16 cellular contexts compared by ENCODE assay signal in genomic region chr2:205372141-205372540, GRCh38.
DNase-seq lines count a peak whose midpoint lies in the region; ATAC-seq, FAIRE-seq and TF ChIP-seq lines count a peak whose summit lies in the region.
"Had no signal": no experiment of that assay in that cellular context is flagged by ENCODE, and none has a peak within 500 bp of the region (broad histone marks: within the 10 kb centered on the region; RNA-seq: fewer than 3 reads in every experiment).

No MANE protein-coding gene starts in this region.

- no peak overlapping the region for H3K4me3 ChIP-seq in cardiac fibroblast (replicated peaks in 1 of 2; ENCODE audit: low read depth in 2 of 2, low read length in 2 of 2)
- H3K4me3 ChIP-seq in smooth muscle cell: no peak overlapping the region
- no peak overlapping the region for H3K4me3 ChIP-seq in small intestine (ENCODE audit: low read depth in 1 of 2, low read length in 2 of 2)
- H3K4me3 ChIP-seq: SJCRH30, tibial nerve had no signal

- no peak for TF ChIP-seq CTCF in cardiac fibroblast (IDR thresholded peaks at IDR 0.05; ENCODE audit: low read depth, low read length)
- TF ChIP-seq CTCF in smooth muscle cell (IDR thresholded peaks at IDR 0.05; ENCODE audit: borderline replicate concordance, insufficient read depth, poor library complexity, severe bottlenecking): peak; percentile 15

- H3K27ac ChIP-seq in smooth muscle cell (ENCODE audit: low read depth): no peak overlapping the region
- H3K27ac ChIP-seq in small intestine (ENCODE audit: low read depth in 1 of 2, low read length in 1 of 2): no peak overlapping the region
- H3K27ac ChIP-seq: tibial nerve had no signal

- CTCF ChIA-PET in activated naive CD4-positive, alpha-beta T cell treated with anti-CD3 and anti-CD28 coated beads for 36 hours (lab: Charles Lee): no interaction called here

- H3K4me1 ChIP-seq in smooth muscle cell (ENCODE audit: low read depth) (peaks cover 5% of the 10 kb centered on the region), small intestine (ENCODE audit: control insufficient read depth in 2 of 2, insufficient read depth in 1 of 2, low read depth in 1 of 2, low read length in 1 of 2) (peaks cover 0 to 3% of the 10 kb centered on the region in 2 donors)

- H3K4me2 ChIP-seq in smooth muscle cell: no peak overlapping the region

- H3F3A ChIP-seq in smooth muscle cell (ENCODE audit: low read depth): peaks cover 17% of the 10 kb centered on the region

- intact Hi-C loops in activated naive CD4-positive, alpha-beta T cell treated with anti-CD3 and anti-CD28 coated beads for 36 hours (cut with micrococcal nuclease): loop anchor here (2.0 to 10.0 kb wide), 3 partner anchors 101 to 1267 kb away; no protein-coding TSS in a partner anchor

- DNase-seq in activated naive CD4-positive, alpha-beta T cell treated with anti-CD3 and anti-CD28 coated beads, Interleukin-2, amount 50 U/mL, for 72 hours (ENCODE audit: low spot score in 2 of 2): no peak
- no peak for DNase-seq in activated naive CD4-positive, alpha-beta T cell treated with anti-CD3 and anti-CD28 coated beads for 36 hours
- DNase-seq in NCI-H1048 (lab: John Stamatoyannopoulos, UW) (peak; percentile 18), cardiac fibroblast (ENCODE audit: low read depth in 2 of 2) (peak; percentile 6 to 45), smooth muscle cell (lab: John Stamatoyannopoulos, UW; ENCODE audit: unreplicated experiment) (no peak), NCI-H2029 treated with DMSO at 0.1 percent for 48 hours (lab: John Stamatoyannopoulos, UW) (no peak), small intestine (no peak)
- no peak for DNase-seq in activated CD4-positive, alpha-beta T cell treated with anti-CD3 and anti-CD28 coated beads, Interleukin-2, amount 50 U/mL, for 1 hour
- DNase-seq: head of caudate nucleus; kidney; midbrain; NCI-H2171 treated with DMSO at 0.1 percent for 48 hours; stimulated activated CD4-positive, alpha-beta T cell treated with anti-CD3 and anti-CD28 coated beads, Interleukin-4, amount 100 ng/mL, for 4 hours had no signal

- H3K27ac Mint-ChIP-seq in activated naive CD4-positive, alpha-beta T cell treated with anti-CD3 and anti-CD28 coated beads, Interleukin-2, amount 50 U/mL, for 72 hours: no peak overlapping the region
- H3K27ac Mint-ChIP-seq in activated naive CD4-positive, alpha-beta T cell treated with anti-CD3 and anti-CD28 coated beads for 36 hours: no peak overlapping the region
- H3K27ac Mint-ChIP-seq: activated naive CD8-positive, alpha-beta T cell had no signal

- no peaks in the 10 kb centered on the region for H3K9me3 ChIP-seq in smooth muscle cell (replicated peaks; ENCODE audit: low read depth)
- no peaks in the 10 kb centered on the region for H3K9me3 ChIP-seq in small intestine (ENCODE audit: control insufficient read depth, low read depth)
- H3K9me3 ChIP-seq: tibial nerve had no signal

- no peak overlapping the region for H3K9ac ChIP-seq in smooth muscle cell (ENCODE audit: low read depth)

- FAIRE-seq in small intestine (lab: Jason Lieb, UNC): no peak
- FAIRE-seq: kidney had no signal

- no peaks in the 10 kb centered on the region for H3K27me3 Mint-ChIP-seq in activated naive CD4-positive, alpha-beta T cell treated with anti-CD3 and anti-CD28 coated beads for 36 hours (ENCODE audit: low read depth)

- no peaks in the 10 kb centered on the region for H3K79me2 ChIP-seq in smooth muscle cell (ENCODE audit: low read depth)

- H3K4me3 Mint-ChIP-seq in activated naive CD4-positive, alpha-beta T cell treated with anti-CD3 and anti-CD28 coated beads for 36 hours: no peak overlapping the region
- H3K4me3 Mint-ChIP-seq: activated naive CD8-positive, alpha-beta T cell had no signal

- ATAC-seq in activated naive CD4-positive, alpha-beta T cell treated with anti-CD3 and anti-CD28 coated beads, Interleukin-2, amount 50 U/mL, for 72 hours: peak; percentile 34 to 87

- H2AFZ ChIP-seq in smooth muscle cell (ENCODE audit: low read depth): no peak overlapping the region

- no peaks in the 10 kb centered on the region for H3K36me3 ChIP-seq in smooth muscle cell (ENCODE audit: low read depth)
- H3K36me3 ChIP-seq in small intestine (ENCODE audit: control insufficient read depth in 2 of 2, insufficient read depth in 2 of 2, low read length in 2 of 2): no peaks in the 10 kb centered on the region
- H3K36me3 ChIP-seq: SJCRH30, tibial nerve had no signal

- H3K9me3 Mint-ChIP-seq in activated naive CD4-positive, alpha-beta T cell treated with anti-CD3 and anti-CD28 coated beads, Interleukin-2, amount 50 U/mL, for 72 hours: no peaks in the 10 kb centered on the region
- no peaks in the 10 kb centered on the region for H3K9me3 Mint-ChIP-seq in activated naive CD4-positive, alpha-beta T cell treated with anti-CD3 and anti-CD28 coated beads for 36 hours

- peaks cover 6% of the 10 kb centered on the region for H4K20me1 ChIP-seq in smooth muscle cell (ENCODE audit: low read depth)

- H3K36me3 Mint-ChIP-seq in activated naive CD4-positive, alpha-beta T cell treated with anti-CD3 and anti-CD28 coated beads, Interleukin-2, amount 50 U/mL, for 72 hours: no peaks in the 10 kb centered on the region
- no peaks in the 10 kb centered on the region for H3K36me3 Mint-ChIP-seq in activated naive CD4-positive, alpha-beta T cell treated with anti-CD3 and anti-CD28 coated beads for 36 hours (ENCODE audit: low read depth)

- H3K27me3 ChIP-seq in smooth muscle cell (ENCODE audit: low read depth) (no peaks in the 10 kb centered on the region), small intestine (ENCODE audit: control insufficient read depth in 2 of 2, insufficient read depth in 2 of 2, low read length in 2 of 2) (no peaks in the 10 kb centered on the region)
- H3K27me3 ChIP-seq: SJCRH30, tibial nerve had no signal

- H3K4me1 Mint-ChIP-seq in activated naive CD4-positive, alpha-beta T cell treated with anti-CD3 and anti-CD28 coated beads for 36 hours (ENCODE audit: low read depth): peaks cover 29% of the 10 kb centered on the region

Comparison
In these comparisons a context has a peak if more than half of its experiments do, and no peak if none do; other contexts are left out.
1. DNase-seq: peak in NCI-H1048 (single experiment) and cardiac fibroblast (2 of 2); none in activated naive CD4-positive, alpha-beta T cell treated with anti-CD3 and anti-CD28 coated beads, Interleukin-2, amount 50 U/mL, for 72 hours (0 of 2), activated naive CD4-positive, alpha-beta T cell treated with anti-CD3 and anti-CD28 coated beads for 36 hours (single experiment), smooth muscle cell (single experiment), activated CD4-positive, alpha-beta T cell treated with anti-CD3 and anti-CD28 coated beads, Interleukin-2, amount 50 U/mL, for 1 hour (single experiment), NCI-H2029 treated with DMSO at 0.1 percent for 48 hours (single experiment) and small intestine (single experiment).